ENCODE assay signal across 20 cellular contexts in the genomic region with DNA sequence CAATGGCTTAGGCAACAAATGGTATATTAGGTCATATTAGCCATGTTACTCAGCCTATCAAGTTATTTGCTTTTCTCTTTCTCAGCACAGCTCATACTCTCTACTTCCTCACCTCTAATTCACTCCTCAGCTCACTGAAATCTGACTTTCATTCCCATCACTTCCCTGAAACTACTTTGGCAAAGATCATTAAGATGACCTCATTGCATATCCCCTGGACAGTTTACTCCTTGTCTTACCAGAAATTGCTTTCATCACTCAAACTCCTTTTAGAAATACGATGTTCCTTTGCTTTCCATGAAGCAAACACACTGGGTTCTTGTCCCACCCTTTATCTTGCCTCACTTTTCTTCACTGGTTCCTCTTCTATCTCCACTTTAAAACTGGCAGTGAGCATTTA.
DNase-seq lines count a peak whose midpoint lies in the region; ATAC-seq and TF ChIP-seq lines count a peak whose summit lies in the region.
"Had no signal": no experiment of that assay in that cellular context is flagged by ENCODE, and none has a peak within 500 bp of the region (broad histone marks: within the 10 kb centered on the region; RNA-seq: fewer than 3 reads in every experiment).

No MANE protein-coding gene starts in this region.

- no peaks in the 10 kb centered on the region for H3K4me1 ChIP-seq in body of pancreas
- H3K4me1 ChIP-seq: ascending aorta, spleen had no signal

- no peaks in the 10 kb centered on the region for H3K4me1 Mint-ChIP-seq in natural killer cell treated with Interleukin-12 subunit alpha and Interleukin-12 subunit beta and Interleukin-15 and Interleukin-18, amount 100 ng/mL, for 72 hours (ENCODE audit: low read depth in 2 of 2)
- H3K4me1 Mint-ChIP-seq in nephron progenitor cell = peaks cover 6% of the 10 kb centered on the region
- H3K4me1 Mint-ChIP-seq: memory B cell, natural killer cell had no signal

- DNase-seq in DMS53 (lab: John Stamatoyannopoulos, UW) (peak; percentile 34), DMS53 treated with DMSO at 0.1 percent for 48 hours (lab: John Stamatoyannopoulos, UW; ENCODE audit: unreplicated experiment) (no peak), body of pancreas (no peak), kidney tubule cell (ENCODE audit: low spot score) (peak; percentile 40), stromal cell of bone marrow (ENCODE audit: low read depth) (peak; percentile 64), nephron progenitor cell (no peak), GM19238 (ENCODE audit: insufficient read length, low spot score) (no peak)
- no peak for DNase-seq in natural killer cell treated with Interleukin-12 subunit alpha and Interleukin-12 subunit beta and Interleukin-15 and Interleukin-18, amount 100 ng/mL, for 72 hours (ENCODE audit: low spot score)
- DNase-seq: activated T-cell treated with anti-CD3 and anti-CD28 coated beads for 4 hours, cortex of kidney, natural killer cell, NCI-H2171, NCI-H82, spleen had no signal

- peaks cover 9% of the 10 kb centered on the region for H3K9me3 Mint-ChIP-seq in natural killer cell treated with Interleukin-12 subunit alpha and Interleukin-12 subunit beta and Interleukin-15 and Interleukin-18, amount 100 ng/mL, for 72 hours
- H3K9me3 Mint-ChIP-seq in nephron progenitor cell = no peaks in the 10 kb centered on the region
- H3K9me3 Mint-ChIP-seq: memory B cell had no signal

- no peak for TF ChIP-seq CTCF in body of pancreas (IDR thresholded peaks at IDR 0.05)
- no peak for TF ChIP-seq CTCF in nephron progenitor cell (IDR thresholded peaks at IDR 0.05)

- H3K27ac ChIP-seq in body of pancreas = no peak overlapping the region
- H3K27ac ChIP-seq: 22Rv1; ascending aorta; BLaER1 treated with 17β-estradiol and CSF1 and Interleukin-3, amounts not matched to agents 10 nM and 100 nM had no signal

- ATAC-seq in body of pancreas = peak; percentile 38
- no peak for ATAC-seq in natural killer cell treated with Interleukin-12 subunit alpha and Interleukin-12 subunit beta and Interleukin-15 and Interleukin-18, amount 100 ng/mL, for 72 hours
- ATAC-seq: GM12878, natural killer cell had no signal

- H3K4me3 Mint-ChIP-seq in natural killer cell treated with Interleukin-12 subunit alpha and Interleukin-12 subunit beta and Interleukin-15 and Interleukin-18, amount 100 ng/mL, for 72 hours = no peak overlapping the region
- no peak overlapping the region for H3K4me3 Mint-ChIP-seq in nephron progenitor cell
- H3K4me3 Mint-ChIP-seq: memory B cell, natural killer cell had no signal

- no peak overlapping the region for H3K4me3 ChIP-seq in body of pancreas
- H3K4me3 ChIP-seq: ascending aorta; BLaER1 treated with 17β-estradiol and CSF1 and Interleukin-3, amounts not matched to agents 10 nM and 100 nM; GM12878; spleen had no signal

- no peaks in the 10 kb centered on the region for H3K27me3 ChIP-seq in body of pancreas
- H3K27me3 ChIP-seq: ascending aorta; BLaER1 treated with 17β-estradiol and CSF1 and Interleukin-3, amounts not matched to agents 10 nM and 100 nM; spleen had no signal

- H3K36me3 ChIP-seq in body of pancreas (replicated peaks in 1 of 2; ENCODE audit: insufficient read depth in 1 of 2, low read depth in 2 of 2) = no peaks in the 10 kb centered on the region
- H3K36me3 ChIP-seq: ascending aorta; BLaER1 treated with 17β-estradiol and CSF1 and Interleukin-3, amounts not matched to agents 10 nM and 100 nM; spleen had no signal

- TF ChIP-seq POLR2A in body of pancreas (IDR thresholded peaks at IDR 0.05) = no peak

- intact Hi-C loops in body of pancreas (cut with DNase I) = no loop called here

- no peaks in the 10 kb centered on the region for H3K9me3 ChIP-seq in body of pancreas
- H3K9me3 ChIP-seq: ascending aorta; BLaER1 treated with 17β-estradiol and CSF1 and Interleukin-3, amounts not matched to agents 10 nM and 100 nM; spleen had no signal

- 50 to 62% methylated on average over 1 of the region's 1 CpG for WGBS in body of pancreas, 2 donors

- H3K27me3 Mint-ChIP-seq in natural killer cell treated with Interleukin-12 subunit alpha and Interleukin-12 subunit beta and Interleukin-15 and Interleukin-18, amount 100 ng/mL, for 72 hours = no peaks in the 10 kb centered on the region
- no peaks in the 10 kb centered on the region for H3K27me3 Mint-ChIP-seq in nephron progenitor cell (ENCODE audit: low read depth, poor library complexity)
- H3K27me3 Mint-ChIP-seq: memory B cell, progenitor cell of endocrine pancreas had no signal

- H3K36me3 Mint-ChIP-seq in natural killer cell treated with Interleukin-12 subunit alpha and Interleukin-12 subunit beta and Interleukin-15 and Interleukin-18, amount 100 ng/mL, for 72 hours = no peaks in the 10 kb centered on the region
- no peaks in the 10 kb centered on the region for H3K36me3 Mint-ChIP-seq in nephron progenitor cell (ENCODE audit: low read depth)
- H3K36me3 Mint-ChIP-seq: memory B cell, natural killer cell had no signal

- H3K27ac Mint-ChIP-seq in natural killer cell treated with Interleukin-12 subunit alpha and Interleukin-12 subunit beta and Interleukin-15 and Interleukin-18, amount 100 ng/mL, for 72 hours = no peak overlapping the region
- no peak overlapping the region for H3K27ac Mint-ChIP-seq in nephron progenitor cell
- H3K27ac Mint-ChIP-seq: memory B cell, natural killer cell, progenitor cell of endocrine pancreas had no signal

Comparison
In these comparisons a context has a peak if more than half of its experiments do, and no peak if none do; other contexts are left out.
1. DNase-seq: peak in DMS53 (single experiment), kidney tubule cell (single experiment) and stromal cell of bone marrow (single experiment); none in DMS53 treated with DMSO at 0.1 percent for 48 hours (single experiment), body of pancreas (0 of 4), natural killer cell treated with Interleukin-12 subunit alpha and Interleukin-12 subunit beta and Interleukin-15 and Interleukin-18, amount 100 ng/mL, for 72 hours (single experiment), nephron progenitor cell (single experiment) and GM19238 (single experiment).